12 cellular contexts compared by ENCODE assay signal in genomic region chr4:182240161-182241130, GRCh38. TPM values are rescaled to one million over a fixed set of nuclear protein-coding genes. Genes with fewer than 3 reads are reported as not detected.
A peak's percentile ranks its signal among the peaks of the same experiment; 100 is the strongest.
DNase-seq lines count a peak whose midpoint lies in the region; ATAC-seq, FAIRE-seq and TF ChIP-seq lines count a peak whose summit lies in the region.
"Had no signal": no experiment of that assay in that cellular context is flagged by ENCODE, and none has a peak within 500 bp of the region (broad histone marks: within the 10 kb centered on the region; RNA-seq: fewer than 3 reads in every experiment).

No MANE protein-coding gene starts in this region.

- peak overlapping the region; percentile 27 for H2BK15ac ChIP-seq in mesendoderm (replicated peaks; ENCODE audit: low read depth)

- peak; percentile 81 for DNase-seq in HepG2 (ENCODE audit: low spot score)
- DNase-seq in right lobe of liver, result no peak
- peak in 1 of 4 donors; percentile 10 for DNase-seq in body of pancreas
- peak; percentile 99 for DNase-seq in mesendoderm
- DNase-seq in cerebellar nuclear complex (lab: John Stamatoyannopoulos, UW), result no peak
- DNase-seq in activated CD4-positive, alpha-beta T cell treated with anti-CD3 and anti-CD28 coated beads, Interleukin-2, amount 50 U/mL, for 4 hours, result no peak
- no peak for DNase-seq in head of caudate nucleus
- DNase-seq: activated CD8-positive, alpha-beta T cell treated with anti-CD3 and anti-CD28 coated beads, Interleukin-2, amount 10 ng/mL, durations not matched to agents 7 days and 5 days; SIG-M5 had no signal

- no peak for TF ChIP-seq POLR2A in HepG2 (IDR thresholded peaks at IDR 0.05; ENCODE audit: insufficient read depth in 1 of 2, low read depth in 2 of 2, low read length in 2 of 2)
- TF ChIP-seq POLR2A in right lobe of liver (IDR thresholded peaks at IDR 0.05), result no peak
- TF ChIP-seq POLR2A in body of pancreas (IDR thresholded peaks at IDR 0.05), result no peak

- H3K18ac ChIP-seq in mesendoderm (ENCODE audit: low read length), result peak overlapping the region; percentile 85

- no peaks in the 10 kb centered on the region for H3K9me3 ChIP-seq in HepG2 (ENCODE audit: low read length)
- H3K9me3 ChIP-seq in right lobe of liver, result no peaks in the 10 kb centered on the region
- H3K9me3 ChIP-seq in body of pancreas, result no peaks in the 10 kb centered on the region
- H3K9me3 ChIP-seq: thoracic aorta had no signal

- peak overlapping the region; percentile 75 for H3K56ac ChIP-seq in mesendoderm (ENCODE audit: low read length)

- H3K27me3 ChIP-seq in HepG2 (ENCODE audit: control insufficient read depth in 1 of 2, insufficient read depth in 2 of 2, low read length in 2 of 2) (no peaks in the 10 kb centered on the region), right lobe of liver (no peaks in the 10 kb centered on the region), body of pancreas (no peaks in the 10 kb centered on the region), mesendoderm (ENCODE audit: insufficient read depth, low read length, poor library complexity) (no peaks in the 10 kb centered on the region)

- peak overlapping the region; percentile 89 for H2BK5ac ChIP-seq in mesendoderm (ENCODE audit: low read length)

- no peak for TF ChIP-seq RAD21 in HepG2 (CRISPR knock-in tag; IDR thresholded peaks at IDR 0.05)

- H3K79me1 ChIP-seq in mesendoderm (ENCODE audit: low read length), result no peaks in the 10 kb centered on the region

- WGBS in HepG2 (ENCODE audit: low lambda C conversion rate), result 14% methylated on average over 18 of the region's 18 CpGs
- 40% methylated on average over 17 of the region's 18 CpGs for WGBS in right lobe of liver (ENCODE audit: insufficient coverage, low coverage, low lambda C conversion rate, missing lambda C conversion rate)
- 37 to 39% methylated on average over 15 to 18 of the region's 18 CpGs for WGBS in body of pancreas, 2 donors
- no CpG with 5 or more reads among the region's 18 CpGs for WGBS in mesendoderm (ENCODE audit: extremely low coverage, insufficient coverage, low lambda C conversion rate)

- POLR2A ChIA-PET in HepG2 (lab: Yijun Ruan, JAX), result no interaction called here

- TF ChIP-seq EP300 in HepG2 (IDR thresholded peaks at IDR 0.05; ENCODE audit: low read depth in 2 of 2, low read length in 2 of 2) (no peak), HepG2 (CRISPR knock-in tag; IDR thresholded peaks at IDR 0.05; ENCODE audit: borderline replicate concordance) (no peak)

- H3K79me2 ChIP-seq in HepG2 (ENCODE audit: insufficient read depth, low read length), result no peaks in the 10 kb centered on the region
- H3K79me2 ChIP-seq in mesendoderm (ENCODE audit: control insufficient read depth, insufficient read depth, low read length), result peaks cover 2% of the 10 kb centered on the region

- no peaks in the 10 kb centered on the region for H3K36me3 ChIP-seq in HepG2 (replicated peaks in 1 of 2; ENCODE audit: control insufficient read depth in 1 of 2, insufficient read depth in 2 of 2, low read length in 2 of 2)
- no peaks in the 10 kb centered on the region for H3K36me3 ChIP-seq in right lobe of liver
- no peaks in the 10 kb centered on the region for H3K36me3 ChIP-seq in body of pancreas (replicated peaks in 1 of 2; ENCODE audit: insufficient read depth in 1 of 2, low read depth in 2 of 2)
- no peaks in the 10 kb centered on the region for H3K36me3 ChIP-seq in mesendoderm (ENCODE audit: control insufficient read depth, insufficient read depth, low read length)
- H3K36me3 ChIP-seq: thoracic aorta had no signal

- H3K27ac ChIP-seq in HepG2 (ENCODE audit: extremely low read length, insufficient read depth, low read length) (no peak overlapping the region), right lobe of liver (no peak overlapping the region), body of pancreas (no peak overlapping the region), mesendoderm (ENCODE audit: low read depth, low read length) (peak overlapping the region; percentile 88)
- H3K27ac ChIP-seq: thoracic aorta had no signal

- intact Hi-C loops in HepG2 (cut with micrococcal nuclease; ENCODE audit: unreplicated experiment) (no loop called here), right lobe of liver (cut with DNase I) (no loop called here), body of pancreas (cut with DNase I) (no loop called here), head of caudate nucleus (cut with DNase I) (no loop called here)

- CTCF ChIA-PET in HepG2 (lab: Yijun Ruan, JAX; ENCODE audit: low intra/inter-chr PET ratio, low total read pairs), result no interaction called here

- ATAC-seq in HepG2, result peak; percentile 62
- ATAC-seq in right lobe of liver, result no peak
- ATAC-seq in body of pancreas, result peak; percentile 60
- no peak for ATAC-seq in HG03439 (IDR thresholded peaks at IDR 0.05; ENCODE audit: unreplicated experiment)
- ATAC-seq: activated CD8-positive, alpha-beta T cell treated with anti-CD3 and anti-CD28 coated beads, Interleukin-2, amount 10 ng/mL, durations not matched to agents 7 days and 5 days had no signal

- no peaks in the 10 kb centered on the region for H4K20me1 ChIP-seq in HepG2 (ENCODE audit: insufficient read depth, low read length)

- TF ChIP-seq CTCF in HepG2 (CRISPR knock-in tag; IDR thresholded peaks at IDR 0.05), result no peak
- TF ChIP-seq CTCF in right lobe of liver (IDR thresholded peaks at IDR 0.05), result no peak
- TF ChIP-seq CTCF in body of pancreas (IDR thresholded peaks at IDR 0.05), result no peak

- H3K23ac ChIP-seq in mesendoderm (ENCODE audit: low read length), result no peak overlapping the region

- no peak for FAIRE-seq in HepG2 (lab: Jason Lieb, UNC)
- FAIRE-seq: G401.6 had no signal

- no peak overlapping the region for H4K8ac ChIP-seq in mesendoderm (ENCODE audit: low read depth, low read length)

- peak overlapping the region; percentile 1 for H2AK5ac ChIP-seq in mesendoderm (ENCODE audit: low read length)

- no peak overlapping the region for H3K4me3 ChIP-seq in HepG2 (replicated peaks in 1 of 3; ENCODE audit: insufficient read depth in 1 of 3, low read depth in 2 of 3, low read length in 3 of 3)
- H3K4me3 ChIP-seq in right lobe of liver, result no peak overlapping the region
- no peak overlapping the region for H3K4me3 ChIP-seq in body of pancreas
- no peak overlapping the region for H3K4me3 ChIP-seq in mesendoderm (ENCODE audit: low read length)
- H3K4me3 ChIP-seq: thoracic aorta had no signal

- H2BK120ac ChIP-seq in mesendoderm (ENCODE audit: low read depth, low read length), result peak overlapping the region; percentile 69

- BruUV-seq in HepG2 (replicated peaks; lab: Mats Ljungman, UMichigan), result no TSS peak

- H3K4me2 ChIP-seq in HepG2 (ENCODE audit: low read depth, low read length) (no peak overlapping the region), mesendoderm (ENCODE audit: low read length) (no peak overlapping the region)

- in situ Hi-C loops in HepG2 (cut with HindIII; ENCODE audit: extremely low pct_ligation_motif_present, low pct_unique_long_range_greater_than_20kb), result no loop called here

- H2AFZ ChIP-seq in HepG2 (ENCODE audit: low read length), result no peak overlapping the region

- no peak overlapping the region for H3K9ac ChIP-seq in HepG2 (ENCODE audit: insufficient read depth, low read depth, low read length)
- peak overlapping the region; percentile 2 for H3K9ac ChIP-seq in mesendoderm (ENCODE audit: low read length)

- H3K4me1 ChIP-seq in HepG2 (ENCODE audit: insufficient read depth, low read length) (no peaks in the 10 kb centered on the region), right lobe of liver (no peaks in the 10 kb centered on the region), body of pancreas (peaks cover 1% of the 10 kb centered on the region), mesendoderm (ENCODE audit: control insufficient read depth, low read depth, low read length) (peaks cover 17% of the 10 kb centered on the region)

- H4K5ac ChIP-seq in mesendoderm (ENCODE audit: low read length), result no peak overlapping the region

- H3K4ac ChIP-seq in mesendoderm (ENCODE audit: low read depth, low read length), result no peak overlapping the region

TF ChIP-seq in HepG2, 621 proteins besides CTCF, POLR2A, EP300 and RAD21:
- TF ChIP-seq ZNF530 (CRISPR knock-in tag; IDR thresholded peaks at IDR 0.05; ENCODE audit: low read depth) (no peak), SSRP1 (CRISPR knock-in tag; IDR thresholded peaks at IDR 0.05) (no peak), IRX3 (CRISPR knock-in tag; IDR thresholded peaks at IDR 0.05; ENCODE audit: borderline replicate concordance, low read depth) (no peak), MZF1 (CRISPR knock-in tag; IDR thresholded peaks at IDR 0.05; ENCODE audit: borderline replicate concordance) (no peak)

RNA-seq across cellular contexts. Expression of gene TENM3, which starts 2.8 kb away (rescaled TPM):
- total RNA-seq in HepG2 (2016; rRNA removed; fragmentation: Illumina TruSeq; extraction: Trizol) (0.04 TPM in 1 of 2 replicates, not detected in the other), right lobe of liver (1 to 10 TPM in 3 of 6 experiments, under 1 TPM in 3; 0.06 to 3.0 (median 1.1) TPM), body of pancreas (1 to 10 TPM; 2.3 to 9.6 TPM)
- total RNA-seq in HepG2 (2016; cell fraction: cytosol; rRNA removed; fragmentation: Illumina TruSeq; extraction: Trizol; ENCODE audit: low read depth), result not detected in 2 replicates
- total RNA-seq in HepG2 (2016; cell fraction: insoluble cytoplasmic fraction; rRNA removed; fragmentation: Illumina TruSeq; extraction: Trizol), result 0.02 TPM in 1 of 2 replicates, not detected in the other
- total RNA-seq in HepG2 (2016; cell fraction: membrane; rRNA removed; fragmentation: Illumina TruSeq; extraction: Trizol), result not detected in 2 replicates
- total RNA-seq in HepG2 (2016; cell fraction: nucleus; rRNA removed; fragmentation: Illumina TruSeq; extraction: Trizol), result 0.34 TPM in 2 replicates
- 0.01 TPM in 1 of 2 replicates, not detected in the other for polyA plus RNA-seq in HepG2 (2011; rRNA removed)
- under 0.01 and 0.01 TPM in 2 replicates for polyA plus RNA-seq in HepG2 (2011; cell fraction: cytosol; rRNA removed)
- not detected in 2 replicates for polyA plus RNA-seq in HepG2 (2011; cell fraction: nucleus; rRNA removed)
- polyA plus RNA-seq in HepG2 (2012), result 0.03 TPM in 1 of 2 replicates, not detected in the other
- polyA plus RNA-seq in HepG2 (2016; cell fraction: cytosol; fragmentation: Illumina TruSeq; extraction: Trizol; ENCODE audit: low read depth), result not detected in 2 replicates
- not detected in 2 replicates for polyA plus RNA-seq in HepG2 (2016; cell fraction: insoluble cytoplasmic fraction; fragmentation: Illumina TruSeq; extraction: Trizol; ENCODE audit: low read depth)
- not detected in 2 replicates for polyA plus RNA-seq in HepG2 (2016; cell fraction: membrane; fragmentation: Illumina TruSeq; extraction: Trizol; ENCODE audit: low read depth)
- not detected in 2 replicates for polyA plus RNA-seq in HepG2 (2016; cell fraction: nucleus; fragmentation: Illumina TruSeq; extraction: Trizol; ENCODE audit: insufficient read depth, low read depth)
- 0.06 and 45.5 TPM in 2 replicates for polyA minus RNA-seq in HepG2 (2011; rRNA and poly(A)+ RNA removed; ENCODE audit: low replicate concordance)
- not detected in 2 replicates for polyA minus RNA-seq in HepG2 (2011; cell fraction: cytosol; rRNA and poly(A)+ RNA removed)
- polyA minus RNA-seq in HepG2 (2011; cell fraction: nucleus; rRNA and poly(A)+ RNA removed), result not detected in 2 replicates
- 20.7 TPM for polyA plus RNA-seq in mesendoderm (2013, experiment 1 of 2)
- 20.5 TPM for polyA plus RNA-seq in mesendoderm (2013, experiment 2 of 2)
- total RNA-seq: activated CD8-positive, alpha-beta T cell treated with anti-CD3 and anti-CD28 coated beads, Interleukin-2, amount 10 ng/mL, durations not matched to agents 7 days and 5 days had no signal

Comparison
In these comparisons a context has a peak if more than half of its experiments do, and no peak if none do; other contexts are left out.
1. ATAC-seq: peak in HepG2 (single experiment) and body of pancreas (single experiment); none in right lobe of liver (0 of 4) and HG03439 (single experiment).
2. DNase-seq: peak in HepG2 (single experiment) and mesendoderm (single experiment); none in right lobe of liver (0 of 3), cerebellar nuclear complex (0 of 2), activated CD4-positive, alpha-beta T cell treated with anti-CD3 and anti-CD28 coated beads, Interleukin-2, amount 50 U/mL, for 4 hours (0 of 2) and head of caudate nucleus (0 of 42).